In genomic region chr1:42462828-42463763, GRCh38 we compare ENCODE assay signal across 8 cellular contexts. TPM values are rescaled to one million over a fixed set of nuclear protein-coding genes. Genes with fewer than 3 reads are reported as not detected.
DNase-seq lines count a peak whose midpoint lies in the region; ATAC-seq and TF ChIP-seq lines count a peak whose summit lies in the region.

TSS of gene CCDC30 (plus strand) at chr1:42463286. CDS start at chr1:42480552, 17,266 bp downstream.

- WGBS in mesodermal cell (ENCODE audit: insufficient coverage in 2 of 2), 2 experiments, result 3 to 4% methylated on average over 54 to 57 of the region's 59 CpGs

- H3K4me3 Mint-ChIP-seq in Caco-2 (ENCODE audit: unreplicated experiment) (peak within 1 kb of the TSS; percentile 72), endothelial cell (ENCODE audit: unreplicated experiment) (peak within 1 kb of the TSS; percentile 93)

- peak; percentile 95 to 96 for DNase-seq in Caco-2
- DNase-seq in NT2/D1 (ENCODE audit: low read depth, low spot score), result peak; percentile 99
- peak; percentile 94 for DNase-seq in activated CD8-positive, alpha-beta memory T cell treated with anti-CD3 and anti-CD28 coated beads, Interleukin-2, amount 50 U/mL, for 4 hours
- DNase-seq in endothelial cell (ENCODE audit: low spot score), result peak; percentile 90
- peak; percentile 91 for DNase-seq in stimulated activated CD8-positive, alpha-beta memory T cell treated with anti-CD3 and anti-CD28 coated beads, Interleukin-15, amount 100 ng/mL, for 1 hour (ENCODE audit: low read depth)

- H3K9ac ChIP-seq in HUES48 (ENCODE audit: low read depth, low read length) (0 out of 2 replicates have a peak within 1 kb of the TSS, but pooled peaks have one; percentile 27), NT2/D1 (ENCODE audit: insufficient read length, low read depth) (peak within 1 kb of the TSS; percentile 73)

- no peaks in the 10 kb centered on the region for H3K9me3 Mint-ChIP-seq in Caco-2 (ENCODE audit: unreplicated experiment)
- H3K9me3 Mint-ChIP-seq in endothelial cell (ENCODE audit: unreplicated experiment), result no peaks in the 10 kb centered on the region

- peaks cover 14% of the 10 kb centered on the region; the same call in 1 of the 2 replicates for H3K4me1 ChIP-seq in Caco-2
- H3K4me1 ChIP-seq in HUES48 (ENCODE audit: control insufficient read depth, insufficient read depth, low read length), result 0 out of 2 replicates have a peak, but pooled peaks cover 6% of the 10 kb centered on the region
- no peaks in the 10 kb centered on the region for H3K4me1 ChIP-seq in NT2/D1 (ENCODE audit: insufficient read depth, insufficient read length)
- peaks cover 9% of the 10 kb centered on the region for H3K4me1 ChIP-seq in mesodermal cell (ENCODE audit: control insufficient read depth, insufficient read depth, low read length, poor library complexity, severe bottlenecking)

- no peaks in the 10 kb centered on the region for H3K9me3 ChIP-seq in Caco-2
- H3K9me3 ChIP-seq in HUES48 (ENCODE audit: control insufficient read depth, insufficient read depth, low read length), result no peaks in the 10 kb centered on the region
- no peaks in the 10 kb centered on the region for H3K9me3 ChIP-seq in NT2/D1 (ENCODE audit: insufficient read depth, low read length)
- no peaks in the 10 kb centered on the region for H3K9me3 ChIP-seq in mesodermal cell (ENCODE audit: control insufficient read depth, low read length)

- peak within 1 kb of the TSS; percentile 38 for H3K4me3 ChIP-seq in Caco-2 (ENCODE audit: low read depth, low read length)
- H3K4me3 ChIP-seq in HUES48 (ENCODE audit: low read depth, low read length), result peak within 1 kb of the TSS; percentile 81
- peak within 1 kb of the TSS; percentile 51 for H3K4me3 ChIP-seq in NT2/D1 (ENCODE audit: insufficient read length, low read depth)
- H3K4me3 ChIP-seq in mesodermal cell (ENCODE audit: extremely low read depth, insufficient read depth, low read length, poor library complexity, severe bottlenecking), result peak within 1 kb of the TSS; percentile 60

- H3K27ac ChIP-seq in HUES48 (ENCODE audit: low read depth, low read length) (peak within 1 kb of the TSS; percentile 86), mesodermal cell (ENCODE audit: low read depth, low read length, severe bottlenecking) (peak within 1 kb of the TSS; percentile 58)

- CTCF ChIA-PET in Caco-2 (lab: Charles Lee), result no interaction called here

- POLR2A ChIA-PET in Caco-2 (lab: Charles Lee), result interaction anchor here (0.6 to 1.3 kb wide), 2 partner anchors 219 to 304 kb away, joined by 4 read pairs; partner anchors contain the start of genes C1orf50, P3H1 and YBX1

- TF ChIP-seq CTCF in Caco-2 (IDR thresholded peaks at IDR 0.05; ENCODE audit: insufficient read depth in 1 of 2, low read depth in 1 of 2, low read length in 1 of 2, severe bottlenecking in 1 of 2, unreplicated experiment in 1 of 2), result no peak
- no peak for TF ChIP-seq CTCF in endothelial cell (IDR thresholded peaks at IDR 0.05; ENCODE audit: unreplicated experiment)

- no peaks in the 10 kb centered on the region for H3K27me3 Mint-ChIP-seq in Caco-2 (ENCODE audit: insufficient read depth, unreplicated experiment)
- H3K27me3 Mint-ChIP-seq in endothelial cell (ENCODE audit: unreplicated experiment), result peaks cover 4% of the 10 kb centered on the region

- H3K36me3 ChIP-seq in Caco-2 (ENCODE audit: control insufficient read depth, insufficient read depth, low read length) (no peaks in the 10 kb centered on the region), HUES48 (ENCODE audit: control insufficient read depth, insufficient read depth, low read length) (peaks cover 28% of the 10 kb centered on the region), NT2/D1 (ENCODE audit: insufficient read depth, insufficient read length, low read length) (peaks cover 32% of the 10 kb centered on the region), mesodermal cell (ENCODE audit: control insufficient read depth, insufficient read depth, low read length) (peaks cover 31% of the 10 kb centered on the region)

- no TSS peak for BruUV-seq in Caco-2 (replicated peaks; lab: Mats Ljungman, UMichigan)

- H3K36me3 Mint-ChIP-seq in Caco-2 (ENCODE audit: insufficient read depth, unreplicated experiment) (peaks cover 9% of the 10 kb centered on the region), endothelial cell (ENCODE audit: low read depth, unreplicated experiment) (no peaks in the 10 kb centered on the region)

- peaks cover 21% of the 10 kb centered on the region for H3K4me1 Mint-ChIP-seq in Caco-2 (ENCODE audit: low read depth, unreplicated experiment)
- H3K4me1 Mint-ChIP-seq in endothelial cell (ENCODE audit: unreplicated experiment), result peaks cover 16% of the 10 kb centered on the region

- intact Hi-C loops in Caco-2 (cut with micrococcal nuclease; ENCODE audit: unreplicated experiment), result loop anchor here (5.0 to 10.0 kb wide), 3 partner anchors 126 to 288 kb away; partner anchors contain the start of gene FOXJ3

- H3K27ac Mint-ChIP-seq in Caco-2 (ENCODE audit: unreplicated experiment) (peak within 1 kb of the TSS; percentile 81), endothelial cell (ENCODE audit: unreplicated experiment) (peak within 1 kb of the TSS; percentile 93)

- no peaks in the 10 kb centered on the region for H3K27me3 ChIP-seq in Caco-2 (replicated peaks; ENCODE audit: control insufficient read depth, insufficient read depth, low read length)
- no peaks in the 10 kb centered on the region for H3K27me3 ChIP-seq in HUES48 (ENCODE audit: control insufficient read depth, insufficient read depth, low read length)
- peaks cover 15% of the 10 kb centered on the region for H3K27me3 ChIP-seq in NT2/D1 (ENCODE audit: insufficient read depth, insufficient read length)

- ATAC-seq in GM21447 (IDR thresholded peaks at IDR 0.05; ENCODE audit: unreplicated experiment), result peak; percentile 99

RNA-seq across cellular contexts. Expression of gene CCDC30, which starts in this region (rescaled TPM):
- total RNA-seq in Caco-2 (2022) (1.3 and 1.4 TPM in 2 replicates), endothelial cell (ENCODE audit: unreplicated experiment) (3.4 TPM)
- polyA plus RNA-seq in mesodermal cell (2013, experiment 1 of 2), result 2.4 TPM
- 2.8 TPM for polyA plus RNA-seq in mesodermal cell (2013, experiment 2 of 2)

Comparison
In these comparisons a context has a peak if more than half of its experiments do, and no peak if none do; other contexts are left out.
1. Peak in every context shown above with its lines: DNase-seq, ATAC-seq, H3K4me3 ChIP-seq and H3K27ac ChIP-seq.